31 cellular contexts compared by ENCODE assay signal in the genomic region with DNA sequence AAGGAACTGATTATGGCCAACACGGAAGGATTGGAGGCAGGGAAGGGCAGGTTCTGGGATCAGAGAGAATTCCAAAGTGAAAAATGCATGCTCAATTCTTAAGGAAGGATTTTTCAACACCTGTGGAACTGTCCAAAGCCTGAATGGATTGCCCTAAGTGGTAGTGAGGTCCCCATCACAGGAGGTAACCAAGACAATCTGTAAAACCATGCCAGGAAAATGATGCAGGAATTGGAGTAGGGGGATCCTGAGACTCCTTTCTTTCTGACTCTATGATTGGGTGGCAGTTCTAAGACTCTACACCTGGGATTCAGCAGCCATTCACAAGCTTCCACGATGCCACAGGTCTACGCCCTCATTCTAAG. TPM values are rescaled to one million over a fixed set of nuclear protein-coding genes. Genes with fewer than 3 reads are reported as not detected.
"Had no signal": no experiment of that assay in that cellular context is flagged by ENCODE, and none has a peak within 500 bp of the region (broad histone marks: within the 10 kb centered on the region; RNA-seq: fewer than 3 reads in every experiment).

No MANE protein-coding gene starts in this region.

- H3K9me3 Mint-ChIP-seq: activated CD4-positive, alpha-beta T cell treated with anti-CD3 and anti-CD28 coated beads, Interleukin-2, amount 10 ng/mL, durations not matched to agents 24 days and 14 days; activated CD8-positive, alpha-beta T cell treated with anti-CD3 and anti-CD28 coated beads for 36 hours; activated naive CD4-positive, alpha-beta T cell treated with anti-CD3 and anti-CD28 coated beads, Interleukin-2, amount 50 U/mL, for 24 hours; activated naive CD8-positive, alpha-beta T cell treated with anti-CD3 and anti-CD28 coated beads, Interleukin-2, amount 10 ng/mL, durations not matched to agents 7 days and 5 days; activated T-cell treated with anti-CD3 and anti-CD28 coated beads, Interleukin-2, amount 50 U/mL, for 24 hours; activated T-helper 2 cell treated with anti-CD3 and anti-CD28 coated beads, Interferon-gamma antibody, Interleukin-2, Interleukin-4, amounts not matched to agents 10 μg/mL and 5 μg/mL and 100 μg/mL, durations not matched to agents 14 hours and 24 hours and 36 hours had no signal

- H3K4me1 ChIP-seq: ascending aorta, SJSA1 had no signal

- H3K27ac ChIP-seq: ascending aorta, SJSA1, WERI-Rb-1 had no signal

- H3K4me3 Mint-ChIP-seq: activated CD4-positive, alpha-beta T cell treated with anti-CD3 and anti-CD28 coated beads, Interleukin-2, amount 10 ng/mL, durations not matched to agents 24 days and 14 days; activated CD8-positive, alpha-beta T cell treated with anti-CD3 and anti-CD28 coated beads for 36 hours; activated naive CD4-positive, alpha-beta T cell treated with anti-CD3 and anti-CD28 coated beads, Interleukin-2, amount 50 U/mL, for 24 hours; activated naive CD8-positive, alpha-beta T cell treated with anti-CD3 and anti-CD28 coated beads, Interleukin-2, amount 10 ng/mL, durations not matched to agents 7 days and 5 days; activated T-cell treated with anti-CD3 and anti-CD28 coated beads, Interleukin-2, amount 50 U/mL, for 24 hours had no signal

- DNase-seq: activated CD4-positive, alpha-beta T cell treated with anti-CD3 and anti-CD28 coated beads, Interleukin-2, amount 10 ng/mL, durations not matched to agents 24 days and 14 days; activated CD4-positive, alpha-beta T cell treated with anti-CD3 and anti-CD28 coated beads, Interleukin-2, amount 50 U/mL, for 4 hours; activated CD8-positive, alpha-beta T cell treated with anti-CD3 and anti-CD28 coated beads for 36 hours; activated gamma-delta T cell; activated naive CD4-positive, alpha-beta T cell treated with Interleukin-2 at 50 U/mL for 16 hours; activated naive CD8-positive, alpha-beta T cell treated with anti-CD3 and anti-CD28 coated beads, Interleukin-2, amount 10 ng/mL, durations not matched to agents 7 days and 5 days; activated T-cell treated with anti-CD3 and anti-CD28 coated beads, Interleukin-2, amount 50 U/mL, for 24 hours; Karpas-422; NCI-H1105 treated with DMSO at 0.1 percent for 48 hours; NCI-H1436; NCI-H1694; NCI-H1930; NCI-H2081 treated with DMSO at 0.1 percent for 48 hours; NCI-H446 treated with DMSO at 0.1 percent for 48 hours; NCI-H524; NCI-H69; SHP77 treated with DMSO at 0.1 percent for 48 hours; SW 1271; T-helper 1 cell; T-helper 2 cell; T-helper 9 cell; WERI-Rb-1 had no signal

- H3K27ac Mint-ChIP-seq: activated CD4-positive, alpha-beta T cell treated with anti-CD3 and anti-CD28 coated beads, Interleukin-2, amount 10 ng/mL, durations not matched to agents 24 days and 14 days; activated CD8-positive, alpha-beta T cell treated with anti-CD3 and anti-CD28 coated beads for 36 hours; activated naive CD8-positive, alpha-beta T cell treated with anti-CD3 and anti-CD28 coated beads, Interleukin-2, amount 10 ng/mL, durations not matched to agents 7 days and 5 days; activated T-cell treated with anti-CD3 and anti-CD28 coated beads, Interleukin-2, amount 50 U/mL, for 24 hours; activated T-helper 2 cell treated with anti-CD3 and anti-CD28 coated beads, Interferon-gamma antibody, Interleukin-2, Interleukin-4, amounts not matched to agents 10 μg/mL and 5 μg/mL and 100 μg/mL, durations not matched to agents 14 hours and 24 hours and 36 hours had no signal

- ATAC-seq: activated CD8-positive, alpha-beta T cell treated with anti-CD3 and anti-CD28 coated beads for 36 hours had no signal

- H3K4me1 Mint-ChIP-seq: activated CD4-positive, alpha-beta T cell treated with anti-CD3 and anti-CD28 coated beads, Interleukin-2, amount 10 ng/mL, durations not matched to agents 24 days and 14 days; activated naive CD4-positive, alpha-beta T cell treated with anti-CD3 and anti-CD28 coated beads, Interleukin-2, amount 50 U/mL, for 24 hours had no signal

- H3K4me3 ChIP-seq: ascending aorta, SJSA1 had no signal

- H3K36me3 Mint-ChIP-seq: activated naive CD4-positive, alpha-beta T cell treated with anti-CD3 and anti-CD28 coated beads, Interleukin-2, amount 50 U/mL, for 24 hours; activated naive CD8-positive, alpha-beta T cell treated with anti-CD3 and anti-CD28 coated beads, Interleukin-2, amount 10 ng/mL, durations not matched to agents 7 days and 5 days had no signal

- H3K36me3 ChIP-seq: ascending aorta, SJSA1, WERI-Rb-1 had no signal

- H3K9me3 ChIP-seq: ascending aorta had no signal

RNA-seq across cellular contexts. Expression of gene ZNRF4, which starts 56.5 kb away (rescaled TPM):
- total RNA-seq: activated CD4-positive, alpha-beta T cell treated with anti-CD3 and anti-CD28 coated beads, Interleukin-2, amount 10 ng/mL, durations not matched to agents 24 days and 14 days; activated CD8-positive, alpha-beta memory T cell treated with anti-CD3 and anti-CD28 coated beads for 36 hours; activated CD8-positive, alpha-beta T cell treated with anti-CD3 and anti-CD28 coated beads for 36 hours; activated naive CD8-positive, alpha-beta T cell treated with anti-CD3 and anti-CD28 coated beads, Interleukin-2, amount 10 ng/mL, durations not matched to agents 7 days and 5 days; activated T-helper 2 cell treated with anti-CD3 and anti-CD28 coated beads, Interferon-gamma antibody, Interleukin-2, Interleukin-4, amounts not matched to agents 10 μg/mL and 5 μg/mL and 100 μg/mL, durations not matched to agents 14 hours and 24 hours and 36 hours; ascending aorta; cardiac septum; MCF 10A; RPMI7951; SJSA1 had no signal
- polyA plus RNA-seq: adipose tissue had no signal
